In the genomic region with DNA sequence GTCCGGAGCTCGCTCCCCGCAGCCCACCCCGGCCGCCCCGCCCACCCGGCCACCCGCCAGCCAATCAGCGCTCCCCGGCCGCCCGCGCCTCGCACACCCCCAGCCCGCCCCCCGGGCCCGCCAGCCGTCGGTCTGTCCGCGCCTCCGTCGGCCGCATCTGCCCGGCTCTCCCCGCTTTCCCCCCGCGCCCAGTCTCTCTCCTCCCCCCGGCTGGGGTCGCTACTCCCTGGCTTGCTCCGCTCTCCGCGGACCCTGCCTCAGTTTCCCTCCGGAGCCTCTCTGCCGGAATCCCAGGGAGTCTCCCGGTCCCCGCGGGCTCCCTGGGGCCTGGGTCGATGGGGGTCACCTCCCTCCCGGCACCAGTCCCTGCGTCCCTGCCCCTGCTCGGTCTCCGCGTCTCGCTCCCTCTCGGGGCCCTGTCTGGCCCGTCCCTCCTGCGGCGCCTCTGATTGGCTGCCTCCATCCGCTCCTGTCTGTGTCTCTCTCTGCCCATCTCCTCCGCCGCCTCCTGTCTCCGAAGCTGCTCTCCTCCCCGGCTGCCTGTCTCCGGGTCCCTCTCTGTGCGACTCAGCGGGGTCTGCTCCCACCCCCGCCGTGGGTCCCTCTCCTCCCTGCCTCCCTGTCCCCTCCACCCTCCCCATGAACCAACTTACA, we compare ENCODE assay signal across 8 cellular contexts. TPM values are rescaled to one million over a fixed set of nuclear protein-coding genes. Genes with fewer than 3 reads are reported as not detected.
DNase-seq lines count a peak whose midpoint lies in the region; ATAC-seq and TF ChIP-seq lines count a peak whose summit lies in the region.

No MANE protein-coding gene starts in this region.

- H3K9me3 ChIP-seq in smooth muscle cell (replicated peaks; ENCODE audit: low read depth) = no peaks in the 10 kb centered on the region

- peak overlapping the region; percentile 99 for H3K4me2 ChIP-seq in smooth muscle cell

- H3K27ac ChIP-seq in foreskin keratinocyte (peak overlapping the region; percentile 92), smooth muscle cell (ENCODE audit: low read depth) (peak overlapping the region; percentile 97)

- peak overlapping the region; percentile 96 for H3K9ac ChIP-seq in smooth muscle cell (ENCODE audit: low read depth)

- H3K9me3 Mint-ChIP-seq in activated T-cell treated with anti-CD3 and anti-CD28 coated beads, Interleukin-2, amount 50 U/mL, for 24 hours = no peaks in the 10 kb centered on the region

- H3K36me3 Mint-ChIP-seq in activated T-cell treated with anti-CD3 and anti-CD28 coated beads, Interleukin-2, amount 50 U/mL, for 24 hours (ENCODE audit: low read depth) = no peaks in the 10 kb centered on the region

- H3K4me3 Mint-ChIP-seq in activated T-cell treated with anti-CD3 and anti-CD28 coated beads, Interleukin-2, amount 50 U/mL, for 24 hours = peak overlapping the region; percentile 57

- H4K20me1 ChIP-seq in smooth muscle cell (ENCODE audit: low read depth) = peaks cover 29% of the 10 kb centered on the region

- peak overlapping the region; percentile 88 for H3K4me3 ChIP-seq in smooth muscle cell

- H3K79me2 ChIP-seq in smooth muscle cell (ENCODE audit: low read depth) = peaks cover 4% of the 10 kb centered on the region

- peaks cover 12% of the 10 kb centered on the region for H3K4me1 Mint-ChIP-seq in activated T-cell treated with anti-CD3 and anti-CD28 coated beads, Interleukin-2, amount 50 U/mL, for 24 hours (ENCODE audit: low read depth)

- H3K27me3 Mint-ChIP-seq in activated T-cell treated with anti-CD3 and anti-CD28 coated beads, Interleukin-2, amount 50 U/mL, for 24 hours = peaks cover 58% of the 10 kb centered on the region

- no peak overlapping the region for H3K27ac Mint-ChIP-seq in activated T-cell treated with anti-CD3 and anti-CD28 coated beads, Interleukin-2, amount 50 U/mL, for 24 hours

- H3K36me3 ChIP-seq in smooth muscle cell (ENCODE audit: low read depth) = no peaks in the 10 kb centered on the region

- no peak overlapping the region for H2AFZ ChIP-seq in smooth muscle cell (ENCODE audit: low read depth)

- no peaks in the 10 kb centered on the region for H3K4me1 ChIP-seq in foreskin keratinocyte
- H3K4me1 ChIP-seq in smooth muscle cell (ENCODE audit: low read depth) = peaks cover 22% of the 10 kb centered on the region

- H3K27me3 ChIP-seq in foreskin keratinocyte (peaks cover 28% of the 10 kb centered on the region), smooth muscle cell (ENCODE audit: low read depth) (no peaks in the 10 kb centered on the region)

- peaks cover 31% of the 10 kb centered on the region for H3F3A ChIP-seq in smooth muscle cell (ENCODE audit: low read depth)

- WGBS in smooth muscle cell (ENCODE audit: low lambda C conversion rate) = 2% methylated on average over 23 of the region's 59 CpGs

- TF ChIP-seq CTCF in foreskin keratinocyte (conservative IDR thresholded peaks at IDR 0.05) = peak; percentile 4
- TF ChIP-seq CTCF in smooth muscle cell (IDR thresholded peaks at IDR 0.05; ENCODE audit: borderline replicate concordance, insufficient read depth, poor library complexity, severe bottlenecking) = no peak

- peak; percentile 85 for DNase-seq in ELF-1 (ENCODE audit: low read depth, low spot score)
- DNase-seq in NCI-H1694 (lab: John Stamatoyannopoulos, UW) = peak; percentile 10
- DNase-seq in activated T-cell treated with anti-CD3 and anti-CD28 coated beads, Interleukin-2, amount 50 U/mL, for 24 hours = peak; percentile 60
- peak; percentile 52 to 73 for DNase-seq in foreskin keratinocyte
- DNase-seq in smooth muscle cell (lab: John Stamatoyannopoulos, UW; ENCODE audit: unreplicated experiment) = no peak
- no peak for DNase-seq in KG1 (lab: John Stamatoyannopoulos, UW)
- no peak for DNase-seq in CD1c-positive myeloid dendritic cell (ENCODE audit: extremely low spot score)
- no peak for DNase-seq in NK-92 treated with Interleukin-12 subunit alpha and Interleukin-12 subunit beta, amount 100 ng/mL, for 24 hours (lab: John Stamatoyannopoulos, UW)

- ATAC-seq in foreskin keratinocyte = peak; percentile 76

RNA-seq across cellular contexts. Expression of a gene that starts 0.5 kb away (rescaled TPM):
- total RNA-seq in foreskin keratinocyte (3.7 and 5.8 TPM in 2 replicates), smooth muscle cell (36.5 and 40.1 TPM in 2 replicates)
- polyA plus RNA-seq in foreskin keratinocyte (4.1 and 5.4 TPM in 2 replicates), smooth muscle cell (66.4 and 68.1 TPM in 2 replicates)

RNA-seq across cellular contexts. Expression of a gene that starts 6.7 kb away (rescaled TPM):
- total RNA-seq in foreskin keratinocyte (0.03 TPM in 1 of 2 replicates, not detected in the other), smooth muscle cell (0.58 TPM in 1 of 2 replicates, not detected in the other)
- polyA plus RNA-seq in foreskin keratinocyte (not detected in 2 replicates), smooth muscle cell (0.07 and 0.35 TPM in 2 replicates)

RNA-seq across cellular contexts. Expression of a gene that starts 6.8 kb away (rescaled TPM):
- not detected in 2 replicates for total RNA-seq in foreskin keratinocyte
- not detected in 2 replicates for polyA plus RNA-seq in foreskin keratinocyte
- not detected in 2 replicates for total RNA-seq in smooth muscle cell
- polyA plus RNA-seq in smooth muscle cell = 8.2 and 11.1 TPM in 2 replicates

RNA-seq across cellular contexts. Expression of a gene that starts 14.3 kb away (rescaled TPM):
- 1.4 and 1.5 TPM in 2 replicates for total RNA-seq in foreskin keratinocyte
- 1.5 and 1.8 TPM in 2 replicates for polyA plus RNA-seq in foreskin keratinocyte
- total RNA-seq in smooth muscle cell = 0.58 and 2.6 TPM in 2 replicates
- 3.3 and 9.3 TPM in 2 replicates for polyA plus RNA-seq in smooth muscle cell

RNA-seq across cellular contexts. Expression of a gene that starts 15.3 kb away (rescaled TPM):
- total RNA-seq in foreskin keratinocyte (0.92 and 2.4 TPM in 2 replicates), smooth muscle cell (0.18 and 0.31 TPM in 2 replicates)
- polyA plus RNA-seq in foreskin keratinocyte (1.8 and 2.8 TPM in 2 replicates), smooth muscle cell (1.7 and 1.9 TPM in 2 replicates)

Comparison
In these comparisons a context has a peak if more than half of its experiments do, and no peak if none do; other contexts are left out.
1. DNase-seq: peak in ELF-1 (single experiment), NCI-H1694 (single experiment), activated T-cell treated with anti-CD3 and anti-CD28 coated beads, Interleukin-2, amount 50 U/mL, for 24 hours (single experiment) and foreskin keratinocyte (2 of 2); none in smooth muscle cell (single experiment), KG1 (single experiment), CD1c-positive myeloid dendritic cell (single experiment) and NK-92 treated with Interleukin-12 subunit alpha and Interleukin-12 subunit beta, amount 100 ng/mL, for 24 hours (single experiment).